In the genomic region with DNA sequence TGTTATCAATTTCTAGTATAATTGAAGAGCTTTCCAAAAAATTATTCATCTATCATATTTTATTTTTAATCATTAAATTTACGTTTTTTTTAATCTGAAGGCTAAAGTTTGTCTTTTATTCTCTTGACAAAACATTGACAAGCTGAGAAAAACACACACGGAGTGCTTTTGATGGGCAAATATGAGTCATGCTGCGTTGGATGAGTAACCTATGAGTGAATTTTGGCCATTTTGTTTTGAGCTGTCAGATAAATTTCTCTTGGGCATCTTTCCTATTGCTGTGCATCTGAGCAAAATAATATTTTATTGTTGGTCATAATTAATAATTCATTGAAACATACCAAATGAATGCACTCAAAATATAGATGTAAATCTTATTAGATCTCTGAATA, we compare ENCODE assay signal across 16 cellular contexts.
DNase-seq lines count a peak whose midpoint lies in the region; ATAC-seq and TF ChIP-seq lines count a peak whose summit lies in the region.
"Had no signal": no experiment of that assay in that cellular context is flagged by ENCODE, and none has a peak within 500 bp of the region (broad histone marks: within the 10 kb centered on the region; RNA-seq: fewer than 3 reads in every experiment).

No MANE protein-coding gene starts in this region.

- H3K27ac ChIP-seq in endodermal cell (ENCODE audit: low read depth, low read length) (no peak overlapping the region), tibial nerve (no peak overlapping the region)
- H3K27ac ChIP-seq: sigmoid colon had no signal

- H3K9me3 ChIP-seq in endodermal cell (ENCODE audit: control insufficient read depth, low read length) (no peaks in the 10 kb centered on the region), tibial nerve (peaks cover 0 to 4% (median 0%) of the 10 kb centered on the region in 4 donors)
- H3K9me3 ChIP-seq: sigmoid colon had no signal

- no peak overlapping the region for H3K9ac ChIP-seq in endodermal cell (ENCODE audit: extremely low read depth, low read length, poor library complexity, severe bottlenecking)

- H3K36me3 ChIP-seq in endodermal cell (ENCODE audit: control insufficient read depth, insufficient read depth, low read length) = no peaks in the 10 kb centered on the region
- no peaks in the 10 kb centered on the region for H3K36me3 ChIP-seq in tibial nerve
- H3K36me3 ChIP-seq: sigmoid colon had no signal

- no peak overlapping the region for H3K4me3 Mint-ChIP-seq in endodermal cell
- H3K4me3 Mint-ChIP-seq: activated CD8-positive, alpha-beta T cell treated with anti-CD3 and anti-CD28 coated beads, Interleukin-2, amount 10 ng/mL, durations not matched to agents 7 days and 5 days had no signal

- H3K4me3 ChIP-seq in endodermal cell (ENCODE audit: low read length) = no peak overlapping the region
- no peak overlapping the region for H3K4me3 ChIP-seq in tibial nerve
- H3K4me3 ChIP-seq: lung, sigmoid colon had no signal

- peaks cover 2% of the 10 kb centered on the region for H3K36me3 Mint-ChIP-seq in endodermal cell (ENCODE audit: low read depth)

- no peak for TF ChIP-seq POLR2A in tibial nerve (IDR thresholded peaks at IDR 0.05)

- H3K9me3 Mint-ChIP-seq in endodermal cell = peaks cover 10% of the 10 kb centered on the region

- no peak overlapping the region for H3K27ac Mint-ChIP-seq in endodermal cell
- H3K27ac Mint-ChIP-seq: activated CD8-positive, alpha-beta T cell treated with anti-CD3 and anti-CD28 coated beads, Interleukin-2, amount 10 ng/mL, durations not matched to agents 7 days and 5 days had no signal

- no peaks in the 10 kb centered on the region for H3K27me3 Mint-ChIP-seq in endodermal cell (ENCODE audit: insufficient read depth)

- peak; percentile 59 for DNase-seq in NCI-H446 treated with DMSO at 0.1 percent for 48 hours (lab: John Stamatoyannopoulos, UW)
- DNase-seq in iris pigment epithelial cell (ENCODE audit: low read depth) = peak; percentile 3
- DNase-seq in endodermal cell = no peak
- no peak for DNase-seq in stimulated activated naive CD4-positive, alpha-beta T cell (lab: John Stamatoyannopoulos, UW)
- DNase-seq in tibial nerve (ENCODE audit: low spot score in 2 of 2) = no peak
- DNase-seq: activated CD8-positive, alpha-beta T cell treated with anti-CD3 and anti-CD28 coated beads, Interleukin-2, amount 10 ng/mL, durations not matched to agents 7 days and 5 days; activated gamma-delta T cell; DMS79; hippocampal formation; NCI-H1048; sigmoid colon had no signal

- peak; percentile 52 for ATAC-seq in GM18508 (IDR thresholded peaks at IDR 0.05; ENCODE audit: insufficient read depth, unreplicated experiment)
- ATAC-seq in HG02852 (IDR thresholded peaks at IDR 0.05; ENCODE audit: unreplicated experiment) = peak; percentile 61
- ATAC-seq in GM18861 (IDR thresholded peaks at IDR 0.05; ENCODE audit: unreplicated experiment) = no peak
- ATAC-seq: activated CD8-positive, alpha-beta T cell treated with anti-CD3 and anti-CD28 coated beads, Interleukin-2, amount 10 ng/mL, durations not matched to agents 7 days and 5 days; Panc1 had no signal

- WGBS in endodermal cell (ENCODE audit: insufficient coverage in 1 of 2, insufficient read length in 1 of 2), 2 experiments = 70 to 80% methylated on average over 1 to 3 of the region's 3 CpGs
- WGBS in tibial nerve, 2 donors = 45 to 51% methylated on average over 3 of the region's 3 CpGs

- no peak for TF ChIP-seq EP300 in tibial nerve (IDR thresholded peaks at IDR 0.05)

- H3K27me3 ChIP-seq in endodermal cell (ENCODE audit: control insufficient read depth, insufficient read depth, low read length, poor library complexity, severe bottlenecking) (no peaks in the 10 kb centered on the region), tibial nerve (no peaks in the 10 kb centered on the region)
- H3K27me3 ChIP-seq: sigmoid colon had no signal

- H3K4me1 Mint-ChIP-seq in endodermal cell = peaks cover 15% of the 10 kb centered on the region

- no peak for TF ChIP-seq CTCF in endodermal cell (conservative IDR thresholded peaks at IDR 0.05)
- no peak for TF ChIP-seq CTCF in tibial nerve (IDR thresholded peaks at IDR 0.05)

- H3K4me1 ChIP-seq in endodermal cell (ENCODE audit: control insufficient read depth, insufficient read depth, low read length) (peaks cover 4% of the 10 kb centered on the region), tibial nerve (no peaks in the 10 kb centered on the region)

Comparison
In these comparisons a context has a peak if more than half of its experiments do, and no peak if none do; other contexts are left out.
1. DNase-seq: peak in NCI-H446 treated with DMSO at 0.1 percent for 48 hours (single experiment) and iris pigment epithelial cell (single experiment); none in endodermal cell (single experiment), stimulated activated naive CD4-positive, alpha-beta T cell (0 of 6) and tibial nerve (0 of 2).